24 cellular contexts compared by ENCODE assay signal in the genomic region with DNA sequence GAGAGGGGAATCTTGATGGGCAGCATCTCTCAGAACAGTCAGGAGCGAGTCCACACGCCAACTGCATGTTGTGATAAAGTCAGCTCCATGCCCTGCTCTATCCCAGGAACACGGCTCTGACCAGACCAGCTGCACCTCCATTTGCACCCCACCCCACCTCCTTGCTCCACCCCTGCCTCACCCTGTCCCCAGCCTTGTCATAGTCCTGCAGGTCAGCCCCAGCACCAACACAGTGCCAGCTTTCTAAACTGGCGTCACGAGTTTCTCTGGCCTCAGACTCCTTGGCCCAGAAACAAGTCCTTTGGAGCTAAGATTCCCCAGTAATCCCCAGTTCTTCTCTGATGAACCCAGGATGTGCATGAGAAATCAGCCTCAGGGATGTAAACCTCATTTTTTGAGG. TPM values are rescaled to one million over a fixed set of nuclear protein-coding genes. Genes with fewer than 3 reads are reported as not detected.
"Had no signal": no experiment of that assay in that cellular context is flagged by ENCODE, and none has a peak within 500 bp of the region (broad histone marks: within the 10 kb centered on the region; RNA-seq: fewer than 3 reads in every experiment).

No MANE protein-coding gene starts in this region.

- ATAC-seq: left colon; natural killer cell; pancreas; stimulated activated naive B cell treated with anti-CD40 and anti-IgM and Interleukin-4, amounts not matched to agents 10 μg/mL and 1 μg/mL and 100 μg/mL, for 72 hours; stimulated activated naive CD8-positive, alpha-beta T cell treated with anti-CD3 and anti-CD28 coated beads, Interleukin-15, amount 100 ng/mL, for 72 hours had no signal

- H3K9me3 Mint-ChIP-seq: memory B cell; natural killer cell; stimulated activated naive B cell treated with anti-CD40 and anti-IgM and Interleukin-4, amounts not matched to agents 10 μg/mL and 1 μg/mL and 100 μg/mL, for 72 hours; stimulated activated naive CD8-positive, alpha-beta T cell treated with anti-CD3 and anti-CD28 coated beads, Interleukin-15, amount 100 ng/mL, for 72 hours had no signal

- H3K36me3 ChIP-seq: cardiac muscle cell, esophagus muscularis mucosa, heart right ventricle, pancreas, tibial nerve, upper lobe of left lung, uterus had no signal

- H3K4me3 ChIP-seq: cardiac muscle cell, dorsolateral prefrontal cortex, esophagus muscularis mucosa, heart right ventricle, lung, pancreas, skin epidermis, spleen, tibial nerve, upper lobe of left lung, uterus had no signal

- H3K27me3 Mint-ChIP-seq: stimulated activated naive B cell treated with anti-CD40 and anti-IgM and Interleukin-4, amounts not matched to agents 10 μg/mL and 1 μg/mL and 100 μg/mL, for 72 hours; stimulated activated naive CD8-positive, alpha-beta T cell treated with anti-CD3 and anti-CD28 coated beads, Interleukin-15, amount 100 ng/mL, for 72 hours had no signal

- H3K27ac ChIP-seq: cardiac muscle cell, dorsolateral prefrontal cortex, esophagus muscularis mucosa, neutrophil, pancreas, skin epidermis, spleen, tibial nerve, upper lobe of left lung, uterus had no signal

- H3K27ac Mint-ChIP-seq: memory B cell; natural killer cell; stimulated activated naive B cell treated with anti-CD40 and anti-IgM and Interleukin-4, amounts not matched to agents 10 μg/mL and 1 μg/mL and 100 μg/mL, for 72 hours had no signal

- H3K4me1 Mint-ChIP-seq: memory B cell; natural killer cell; stimulated activated naive B cell treated with anti-CD40 and anti-IgM and Interleukin-4, amounts not matched to agents 10 μg/mL and 1 μg/mL and 100 μg/mL, for 72 hours; stimulated activated naive CD8-positive, alpha-beta T cell treated with anti-CD3 and anti-CD28 coated beads, Interleukin-15, amount 100 ng/mL, for 72 hours had no signal

- H3K4me3 Mint-ChIP-seq: memory B cell; natural killer cell; stimulated activated naive B cell treated with anti-CD40 and anti-IgM and Interleukin-4, amounts not matched to agents 10 μg/mL and 1 μg/mL and 100 μg/mL, for 72 hours; stimulated activated naive CD8-positive, alpha-beta T cell treated with anti-CD3 and anti-CD28 coated beads, Interleukin-15, amount 100 ng/mL, for 72 hours had no signal

- DNase-seq: dorsolateral prefrontal cortex; effector CD4-positive, alpha-beta T cell; foreskin melanocyte; glutamatergic neuron; heart right ventricle; hippocampal formation; left colon; natural killer cell; pancreas; spleen; stimulated activated CD4-positive, alpha-beta T cell treated with anti-CD3 and anti-CD28 coated beads, Interleukin-4, amount 100 ng/mL, for 4 hours; stimulated activated naive B cell treated with anti-CD40 and anti-IgM and Interleukin-4, amounts not matched to agents 10 μg/mL and 1 μg/mL and 100 μg/mL, for 72 hours; stimulated activated naive CD8-positive, alpha-beta T cell treated with anti-CD3 and anti-CD28 coated beads, Interleukin-15, amount 100 ng/mL, for 72 hours; upper lobe of left lung; uterus had no signal

- H3K36me3 Mint-ChIP-seq: memory B cell; natural killer cell; stimulated activated naive B cell treated with anti-CD40 and anti-IgM and Interleukin-4, amounts not matched to agents 10 μg/mL and 1 μg/mL and 100 μg/mL, for 72 hours had no signal

- H3K9me3 ChIP-seq: esophagus muscularis mucosa, heart right ventricle, neutrophil, pancreas, spleen, tibial nerve, upper lobe of left lung, uterus had no signal

- H3K4me1 ChIP-seq: pancreas, upper lobe of left lung, uterus had no signal

- H3K27me3 ChIP-seq: cardiac muscle cell, dorsolateral prefrontal cortex, esophagus muscularis mucosa, heart right ventricle, neutrophil, pancreas, tibial nerve, upper lobe of left lung, uterus had no signal

RNA-seq across cellular contexts. Expression of gene GGTA1, which starts 23.5 kb away (rescaled TPM):
- total RNA-seq: cardiac muscle cell, kidney epithelial cell had no signal
- polyA plus RNA-seq: neural cell had no signal
